7 cellular contexts compared by ENCODE assay signal in the genomic region with DNA sequence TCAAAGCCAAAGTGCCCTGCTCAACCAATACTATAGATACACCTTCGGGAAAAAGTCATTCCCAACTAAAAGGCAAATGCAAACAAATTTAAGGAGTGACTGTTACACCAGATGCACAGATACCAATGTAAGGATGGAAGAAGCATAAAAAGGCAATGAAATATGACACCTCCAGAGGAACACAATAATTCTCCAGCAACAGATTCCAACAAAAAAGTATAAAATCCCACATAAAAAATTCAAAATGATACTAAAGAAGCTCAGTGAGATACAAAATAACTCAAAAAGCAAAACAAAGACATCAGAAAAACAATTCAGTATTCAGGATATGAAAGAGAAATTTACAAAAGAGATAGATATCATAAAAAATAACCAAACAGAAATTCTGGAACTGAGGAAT.
"Had no signal": no experiment of that assay in that cellular context is flagged by ENCODE, and none has a peak within 500 bp of the region (broad histone marks: within the 10 kb centered on the region; RNA-seq: fewer than 3 reads in every experiment).

No MANE protein-coding gene starts in this region.

- DNase-seq: H9, HCEC 1CT, IMR-90 had no signal

- FAIRE-seq: H1, H54, HTR-8/SVneo had no signal

- H3K4me2 ChIP-seq: GM23338 had no signal

- H3K4me3 ChIP-seq: GM23338 had no signal

- H2AFZ ChIP-seq: GM23338 had no signal

- ATAC-seq: GM23338 had no signal
